1 cellular context compared by ENCODE assay signal in the genomic region with DNA sequence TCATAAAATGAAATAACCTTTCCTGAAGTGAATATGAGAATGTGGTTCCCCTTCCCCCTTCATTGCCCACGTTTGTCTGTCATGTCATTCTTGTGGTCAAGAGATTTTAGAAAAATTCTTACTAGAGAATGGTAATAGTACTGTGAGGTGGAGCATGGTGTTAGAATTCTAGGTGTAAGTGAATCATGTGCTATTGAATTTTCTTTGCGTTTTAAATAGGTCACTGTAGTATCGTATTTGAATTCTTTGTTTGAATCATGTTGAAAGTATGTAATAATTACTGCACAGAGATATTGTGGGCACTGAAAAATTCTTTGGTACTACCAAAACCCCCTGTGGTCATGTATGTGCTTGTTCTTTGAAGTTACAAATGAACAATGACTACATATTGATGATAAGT.
TF ChIP-seq lines count a peak whose summit lies in the region.

No MANE protein-coding gene starts in this region.

TF ChIP-seq in HCT116, 20 proteins besides CTCF, POLR2A, EP300 and RAD21 (continued from another document):
- TF ChIP-seq, protein P1, sequence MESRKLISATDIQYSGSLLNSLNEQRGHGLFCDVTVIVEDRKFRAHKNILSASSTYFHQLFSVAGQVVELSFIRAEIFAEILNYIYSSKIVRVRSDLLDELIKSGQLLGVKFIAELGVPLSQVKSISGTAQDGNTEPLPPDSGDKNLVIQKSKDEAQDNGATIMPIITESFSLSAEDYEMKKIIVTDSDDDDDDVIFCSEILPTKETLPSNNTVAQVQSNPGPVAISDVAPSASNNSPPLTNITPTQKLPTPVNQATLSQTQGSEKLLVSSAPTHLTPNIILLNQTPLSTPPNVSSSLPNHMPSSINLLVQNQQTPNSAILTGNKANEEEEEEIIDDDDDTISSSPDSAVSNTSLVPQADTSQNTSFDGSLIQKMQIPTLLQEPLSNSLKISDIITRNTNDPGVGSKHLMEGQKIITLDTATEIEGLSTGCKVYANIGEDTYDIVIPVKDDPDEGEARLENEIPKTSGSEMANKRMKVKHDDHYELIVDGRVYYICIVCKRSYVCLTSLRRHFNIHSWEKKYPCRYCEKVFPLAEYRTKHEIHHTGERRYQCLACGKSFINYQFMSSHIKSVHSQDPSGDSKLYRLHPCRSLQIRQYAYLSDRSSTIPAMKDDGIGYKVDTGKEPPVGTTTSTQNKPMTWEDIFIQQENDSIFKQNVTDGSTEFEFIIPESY (IDR thresholded peaks at IDR 0.05; ENCODE audit: extremely low read depth, insufficient replicate concordance, low read length), result no peak
